1 cellular context compared by ENCODE assay signal in genomic region chr11:43845816-43846215, GRCh38.
TF ChIP-seq lines count a peak whose summit lies in the region.

No MANE protein-coding gene starts in this region.

TF ChIP-seq in HepG2, 621 proteins besides CTCF, POLR2A, EP300 and RAD21 (continued from another document):
- no peak for TF ChIP-seq HMGXB4 (CRISPR knock-in tag; IDR thresholded peaks at IDR 0.05; ENCODE audit: borderline replicate concordance in 1 of 2, low read depth in 1 of 2)
- TF ChIP-seq CHD4 (IDR thresholded peaks at IDR 0.05; ENCODE audit: borderline replicate concordance, low read length), result no peak
- no peak for TF ChIP-seq USF2 (IDR thresholded peaks at IDR 0.05; ENCODE audit: low read depth, low read length)
- no peak for TF ChIP-seq USF2 (CRISPR knock-in tag; IDR thresholded peaks at IDR 0.05; ENCODE audit: borderline replicate concordance)
- TF ChIP-seq NONO (IDR thresholded peaks at IDR 0.05), result no peak
- TF ChIP-seq NONO (CRISPR knock-in tag; conservative IDR thresholded peaks at IDR 0.05), result no peak
- TF ChIP-seq, protein P1, sequence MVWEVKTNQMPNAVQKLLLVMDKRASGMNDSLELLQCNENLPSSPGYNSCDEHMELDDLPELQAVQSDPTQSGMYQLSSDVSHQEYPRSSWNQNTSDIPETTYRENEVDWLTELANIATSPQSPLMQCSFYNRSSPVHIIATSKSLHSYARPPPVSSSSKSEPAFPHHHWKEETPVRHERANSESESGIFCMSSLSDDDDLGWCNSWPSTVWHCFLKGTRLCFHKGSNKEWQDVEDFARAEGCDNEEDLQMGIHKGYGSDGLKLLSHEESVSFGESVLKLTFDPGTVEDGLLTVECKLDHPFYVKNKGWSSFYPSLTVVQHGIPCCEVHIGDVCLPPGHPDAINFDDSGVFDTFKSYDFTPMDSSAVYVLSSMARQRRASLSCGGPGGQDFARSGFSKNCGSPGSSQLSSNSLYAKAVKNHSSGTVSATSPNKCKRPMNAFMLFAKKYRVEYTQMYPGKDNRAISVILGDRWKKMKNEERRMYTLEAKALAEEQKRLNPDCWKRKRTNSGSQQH (CRISPR knock-in tag; IDR thresholded peaks at IDR 0.05; ENCODE audit: low read depth), result no peak
- no peak for TF ChIP-seq U2AF1 (optimal IDR thresholded peaks at IDR 0.05; ENCODE audit: low read depth, low read length)
